In genomic region chr10:20254078-20254477, GRCh38 we compare ENCODE assay signal across 18 cellular contexts.
DNase-seq lines count a peak whose midpoint lies in the region; ATAC-seq and TF ChIP-seq lines count a peak whose summit lies in the region.
"Had no signal": no experiment of that assay in that cellular context is flagged by ENCODE, and none has a peak within 500 bp of the region (broad histone marks: within the 10 kb centered on the region; RNA-seq: fewer than 3 reads in every experiment).

No MANE protein-coding gene starts in this region.

- H2AFZ ChIP-seq in neural cell (ENCODE audit: low read depth, low read length): no peak overlapping the region

- no peaks in the 10 kb centered on the region for H4K20me1 ChIP-seq in neural cell (ENCODE audit: insufficient read depth)

- no peaks in the 10 kb centered on the region for H3K9me3 ChIP-seq in neural cell (ENCODE audit: low read length)
- H3K9me3 ChIP-seq: vagina had no signal

- H3K9me2 ChIP-seq in neural cell (ENCODE audit: insufficient read depth, low read length): no peaks in the 10 kb centered on the region

- peak overlapping the region; percentile 33 for H3K27ac ChIP-seq in neural cell (ENCODE audit: low read length)
- H3K27ac ChIP-seq: cardiac muscle cell, vagina, WERI-Rb-1 had no signal

- no peaks in the 10 kb centered on the region for H3K36me3 ChIP-seq in neural cell (ENCODE audit: insufficient read depth, low read length)
- H3K36me3 ChIP-seq: cardiac muscle cell, vagina, WERI-Rb-1 had no signal

- TF ChIP-seq RAD21 in neural cell (conservative IDR thresholded peaks at IDR 0.05): no peak

- no peaks in the 10 kb centered on the region for H3K27me3 Mint-ChIP-seq in stimulated activated naive CD8-positive, alpha-beta T cell treated with anti-CD3 and anti-CD28 coated beads, Interleukin-15, amount 100 ng/mL, for 72 hours
- H3K27me3 Mint-ChIP-seq: activated naive CD4-positive, alpha-beta T cell treated with anti-CD3 and anti-CD28 coated beads, Interleukin-2, amount 50 U/mL, for 24 hours had no signal

- H3K9ac ChIP-seq in neural cell (ENCODE audit: low read length): no peak overlapping the region

- no peaks in the 10 kb centered on the region for H3F3A ChIP-seq in neural cell (ENCODE audit: insufficient read depth, low read length, poor library complexity, severe bottlenecking)

- DNase-seq in astrocyte of the hippocampus (ENCODE audit: low read depth, low spot score): peak; percentile 75
- DNase-seq in globus pallidus (ENCODE audit: low spot score): peak; percentile 31
- peak; percentile 43 for DNase-seq in ureter (ENCODE audit: low spot score)
- DNase-seq in stimulated activated naive CD8-positive, alpha-beta T cell treated with anti-CD3 and anti-CD28 coated beads, Interleukin-15, amount 100 ng/mL, for 72 hours: no peak
- DNase-seq in NOMO-1 treated with dmso at 0.1 percent for 144 hours (lab: John Stamatoyannopoulos, UW; ENCODE audit: unreplicated experiment): no peak
- no peak for DNase-seq in Kasumi-1 (lab: John Stamatoyannopoulos, UW)
- DNase-seq: activated T-cell treated with anti-CD3 and anti-CD28 coated beads, Interleukin-2, amount 50 U/mL, for 72 hours; AML-193; GOT3; NCI-H1694 treated with DMSO at 0.1 percent for 48 hours; stimulated activated CD4-positive, alpha-beta T cell treated with anti-CD3 and anti-CD28 coated beads, Interleukin-2, amount 100 ng/mL, for 48 hours; WERI-Rb-1 had no signal

- no peak for TF ChIP-seq EP300 in neural cell (conservative IDR thresholded peaks at IDR 0.05; ENCODE audit: poor library complexity, severe bottlenecking)

- H3K9me3 Mint-ChIP-seq in stimulated activated naive CD8-positive, alpha-beta T cell treated with anti-CD3 and anti-CD28 coated beads, Interleukin-15, amount 100 ng/mL, for 72 hours: peaks cover 4 to 7% of the 10 kb centered on the region in 2 donors
- H3K9me3 Mint-ChIP-seq: activated naive CD4-positive, alpha-beta T cell treated with anti-CD3 and anti-CD28 coated beads, Interleukin-2, amount 50 U/mL, for 24 hours had no signal

- H3K4me3 Mint-ChIP-seq in stimulated activated naive CD8-positive, alpha-beta T cell treated with anti-CD3 and anti-CD28 coated beads, Interleukin-15, amount 100 ng/mL, for 72 hours: no peak overlapping the region
- H3K4me3 Mint-ChIP-seq: activated naive CD4-positive, alpha-beta T cell treated with anti-CD3 and anti-CD28 coated beads, Interleukin-2, amount 50 U/mL, for 24 hours; activated T-cell treated with anti-CD3 and anti-CD28 coated beads, Interleukin-2, amount 50 U/mL, for 72 hours; T-helper 1 cell treated with Interleukin-12 subunit alpha and Interleukin-12 subunit beta and Interleukin-4 antibody, amounts not matched to agents 30 μg/mL and 1 μg/mL, for 36 hours had no signal

- H3K4me2 ChIP-seq in neural cell (ENCODE audit: low read length): no peak overlapping the region

- TF ChIP-seq CTCF in neural cell (IDR thresholded peaks at IDR 0.05; ENCODE audit: poor library complexity, severe bottlenecking): no peak

- H3K4me1 Mint-ChIP-seq in stimulated activated naive CD8-positive, alpha-beta T cell treated with anti-CD3 and anti-CD28 coated beads, Interleukin-15, amount 100 ng/mL, for 72 hours: no peaks in the 10 kb centered on the region
- H3K4me1 Mint-ChIP-seq: activated naive CD4-positive, alpha-beta T cell treated with anti-CD3 and anti-CD28 coated beads, Interleukin-2, amount 50 U/mL, for 24 hours had no signal

- no peak overlapping the region for H3K27ac Mint-ChIP-seq in stimulated activated naive CD8-positive, alpha-beta T cell treated with anti-CD3 and anti-CD28 coated beads, Interleukin-15, amount 100 ng/mL, for 72 hours
- H3K27ac Mint-ChIP-seq: activated naive CD4-positive, alpha-beta T cell treated with anti-CD3 and anti-CD28 coated beads, Interleukin-2, amount 50 U/mL, for 24 hours; activated T-cell treated with anti-CD3 and anti-CD28 coated beads, Interleukin-2, amount 50 U/mL, for 72 hours; T-helper 1 cell treated with Interleukin-12 subunit alpha and Interleukin-12 subunit beta and Interleukin-4 antibody, amounts not matched to agents 30 μg/mL and 1 μg/mL, for 36 hours had no signal

- H3K4me3 ChIP-seq in neural cell (ENCODE audit: low read length): no peak overlapping the region
- H3K4me3 ChIP-seq: cardiac muscle cell, vagina had no signal

- no peaks in the 10 kb centered on the region for H3K27me3 ChIP-seq in neural cell (ENCODE audit: insufficient read depth, low read depth, low read length)
- H3K27me3 ChIP-seq: cardiac muscle cell, vagina had no signal

- H3K79me2 ChIP-seq in neural cell (replicated peaks; ENCODE audit: insufficient read depth, low read length): no peaks in the 10 kb centered on the region

- ATAC-seq in stimulated activated naive CD8-positive, alpha-beta T cell treated with anti-CD3 and anti-CD28 coated beads, Interleukin-15, amount 100 ng/mL, for 72 hours: no peak
- ATAC-seq: activated T-cell treated with anti-CD3 and anti-CD28 coated beads, Interleukin-2, amount 50 U/mL, for 72 hours; esophagus mucosa had no signal

TF ChIP-seq in neural cell, 6 proteins besides CTCF, POLR2A, EP300 and RAD21:
- TF ChIP-seq TAF1 (IDR thresholded peaks at IDR 0.05; ENCODE audit: low read depth) (no peak), SMC3 (conservative IDR thresholded peaks at IDR 0.05; ENCODE audit: poor library complexity) (no peak), MXI1 (conservative IDR thresholded peaks at IDR 0.05; ENCODE audit: poor library complexity, severe bottlenecking) (no peak), POLR2AphosphoS5 (IDR thresholded peaks at IDR 0.05) (no peak)
- TF ChIP-seq, protein P1, sequence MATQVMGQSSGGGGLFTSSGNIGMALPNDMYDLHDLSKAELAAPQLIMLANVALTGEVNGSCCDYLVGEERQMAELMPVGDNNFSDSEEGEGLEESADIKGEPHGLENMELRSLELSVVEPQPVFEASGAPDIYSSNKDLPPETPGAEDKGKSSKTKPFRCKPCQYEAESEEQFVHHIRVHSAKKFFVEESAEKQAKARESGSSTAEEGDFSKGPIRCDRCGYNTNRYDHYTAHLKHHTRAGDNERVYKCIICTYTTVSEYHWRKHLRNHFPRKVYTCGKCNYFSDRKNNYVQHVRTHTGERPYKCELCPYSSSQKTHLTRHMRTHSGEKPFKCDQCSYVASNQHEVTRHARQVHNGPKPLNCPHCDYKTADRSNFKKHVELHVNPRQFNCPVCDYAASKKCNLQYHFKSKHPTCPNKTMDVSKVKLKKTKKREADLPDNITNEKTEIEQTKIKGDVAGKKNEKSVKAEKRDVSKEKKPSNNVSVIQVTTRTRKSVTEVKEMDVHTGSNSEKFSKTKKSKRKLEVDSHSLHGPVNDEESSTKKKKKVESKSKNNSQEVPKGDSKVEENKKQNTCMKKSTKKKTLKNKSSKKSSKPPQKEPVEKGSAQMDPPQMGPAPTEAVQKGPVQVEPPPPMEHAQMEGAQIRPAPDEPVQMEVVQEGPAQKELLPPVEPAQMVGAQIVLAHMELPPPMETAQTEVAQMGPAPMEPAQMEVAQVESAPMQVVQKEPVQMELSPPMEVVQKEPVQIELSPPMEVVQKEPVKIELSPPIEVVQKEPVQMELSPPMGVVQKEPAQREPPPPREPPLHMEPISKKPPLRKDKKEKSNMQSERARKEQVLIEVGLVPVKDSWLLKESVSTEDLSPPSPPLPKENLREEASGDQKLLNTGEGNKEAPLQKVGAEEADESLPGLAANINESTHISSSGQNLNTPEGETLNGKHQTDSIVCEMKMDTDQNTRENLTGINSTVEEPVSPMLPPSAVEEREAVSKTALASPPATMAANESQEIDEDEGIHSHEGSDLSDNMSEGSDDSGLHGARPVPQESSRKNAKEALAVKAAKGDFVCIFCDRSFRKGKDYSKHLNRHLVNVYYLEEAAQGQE (IDR thresholded peaks at IDR 0.05; ENCODE audit: borderline replicate concordance): no peak

Comparison
In these comparisons a context has a peak if more than half of its experiments do, and no peak if none do; other contexts are left out.
1. DNase-seq: peak in astrocyte of the hippocampus (single experiment), globus pallidus (single experiment) and ureter (single experiment); none in stimulated activated naive CD8-positive, alpha-beta T cell treated with anti-CD3 and anti-CD28 coated beads, Interleukin-15, amount 100 ng/mL, for 72 hours (0 of 2), NOMO-1 treated with dmso at 0.1 percent for 144 hours (single experiment) and Kasumi-1 (0 of 2).